10 cellular contexts compared by ENCODE assay signal in genomic region chr4:169272265-169272886, GRCh38. TPM values are rescaled to one million over a fixed set of nuclear protein-coding genes. Genes with fewer than 3 reads are reported as not detected.
DNase-seq lines count a peak whose midpoint lies in the region; ATAC-seq and TF ChIP-seq lines count a peak whose summit lies in the region.
"Had no signal": no experiment of that assay in that cellular context is flagged by ENCODE, and none has a peak within 500 bp of the region (broad histone marks: within the 10 kb centered on the region; RNA-seq: fewer than 3 reads in every experiment).

No MANE protein-coding gene starts in this region.

- H3K4me1 ChIP-seq in DOHH2 (ENCODE audit: control insufficient read depth, low read length) = peaks cover 22% of the 10 kb centered on the region
- peaks cover 10% of the 10 kb centered on the region for H3K4me1 ChIP-seq in effector memory CD4-positive, alpha-beta T cell (ENCODE audit: control insufficient read depth, insufficient read depth, low read length, poor library complexity, severe bottlenecking)

- no peaks in the 10 kb centered on the region for H3K9me3 Mint-ChIP-seq in naive B cell

- H3K36me3 Mint-ChIP-seq in naive B cell = no peaks in the 10 kb centered on the region

- no peak overlapping the region for H3K27ac Mint-ChIP-seq in naive B cell

- H3K4me1 Mint-ChIP-seq in naive B cell = peaks cover 12 to 31% (median 28%) of the 10 kb centered on the region in 3 donors

- no peaks in the 10 kb centered on the region for H3K36me3 ChIP-seq in DOHH2 (ENCODE audit: control insufficient read depth, low read length)
- H3K36me3 ChIP-seq in effector memory CD4-positive, alpha-beta T cell (ENCODE audit: control insufficient read depth, insufficient read depth, low read length) = no peaks in the 10 kb centered on the region

- H3F3A ChIP-seq in DOHH2 (ENCODE audit: control insufficient read depth, insufficient read depth) = peaks cover 9% of the 10 kb centered on the region

- peaks cover 0 to 8% (median 7%) of the 10 kb centered on the region in 3 donors for H3K27me3 Mint-ChIP-seq in naive B cell

- ATAC-seq in HG02610 (IDR thresholded peaks at IDR 0.05; ENCODE audit: unreplicated experiment) (peak; percentile 32), naive B cell (ENCODE audit: low read depth in 2 of 2) (peak; percentile 31 to 34), HG03196 (IDR thresholded peaks at IDR 0.05; ENCODE audit: unreplicated experiment) (no peak)
- ATAC-seq: left ventricle myocardium superior had no signal

- peak overlapping the region; percentile 6 to 91 (median 81) for H3K4me3 Mint-ChIP-seq in naive B cell

- H4K20me1 ChIP-seq in DOHH2 (ENCODE audit: control insufficient read depth, insufficient read depth, low read depth, low read length) = no peaks in the 10 kb centered on the region; the same call in 1 of the 2 replicates

- no peak overlapping the region for H3K4me3 ChIP-seq in DOHH2 (ENCODE audit: low read length)
- no peak overlapping the region for H3K4me3 ChIP-seq in effector memory CD4-positive, alpha-beta T cell (ENCODE audit: insufficient read depth, low read depth, low read length, poor library complexity, severe bottlenecking)

- DNase-seq in amniotic stem cell (lab: John Stamatoyannopoulos, UW) (peak; percentile 71), naive B cell (peak; percentile 11), NCI-H510A (lab: John Stamatoyannopoulos, UW) (no peak), SW 1271 (lab: John Stamatoyannopoulos, UW) (no peak)
- no peak for DNase-seq in effector memory CD4-positive, alpha-beta T cell
- DNase-seq: left ventricle myocardium superior, NCI-H187 had no signal

- TF ChIP-seq CTCF in DOHH2 (IDR thresholded peaks at IDR 0.05; ENCODE audit: low read depth, low read length, poor library complexity, severe bottlenecking) = no peak

- H3K27me3 ChIP-seq in DOHH2 (ENCODE audit: control insufficient read depth, low read length) = peaks cover 57% of the 10 kb centered on the region
- H3K27me3 ChIP-seq in effector memory CD4-positive, alpha-beta T cell (replicated peaks; ENCODE audit: control insufficient read depth, insufficient read depth, low read length, poor library complexity, severe bottlenecking) = peaks cover 16% of the 10 kb centered on the region

- H3K79me2 ChIP-seq in DOHH2 (ENCODE audit: control insufficient read depth, low read length) = no peaks in the 10 kb centered on the region; the same call in 1 of the 2 replicates

- no peaks in the 10 kb centered on the region for H3K9me2 ChIP-seq in DOHH2 (replicated peaks; ENCODE audit: control insufficient read depth, low read length)

- no peaks in the 10 kb centered on the region for H3K9me3 ChIP-seq in DOHH2 (ENCODE audit: control insufficient read depth, insufficient read depth, low read length)
- no peaks in the 10 kb centered on the region for H3K9me3 ChIP-seq in effector memory CD4-positive, alpha-beta T cell (ENCODE audit: control insufficient read depth, low read length)

- peak overlapping the region; percentile 68; the same call in 1 of the 2 replicates for H3K4me2 ChIP-seq in DOHH2 (ENCODE audit: low read length)

- H3K27ac ChIP-seq in DOHH2 (ENCODE audit: low read depth, low read length) = no peak overlapping the region
- H3K27ac ChIP-seq in effector memory CD4-positive, alpha-beta T cell (ENCODE audit: insufficient read depth, low read length, poor library complexity, severe bottlenecking) = no peak overlapping the region

RNA-seq across cellular contexts. Expression of gene SH3RF1, which starts 1.6 kb away (rescaled TPM):
- 1 to 10 TPM in 3 of 6 donors, under 1 TPM in 2, not detected in 1; 0.57 to 1.7 (median 1.1) TPM for polyA plus RNA-seq in naive B cell (ENCODE audit: low read depth in 6 of 6)

Comparison
In these comparisons a context has a peak if more than half of its experiments do, and no peak if none do; other contexts are left out.
1. DNase-seq: peak in amniotic stem cell (single experiment) and naive B cell (single experiment); none in NCI-H510A (single experiment), SW 1271 (0 of 2) and effector memory CD4-positive, alpha-beta T cell (0 of 3).